Comparison of ENCODE assay signal across 17 cellular contexts in the genomic region with DNA sequence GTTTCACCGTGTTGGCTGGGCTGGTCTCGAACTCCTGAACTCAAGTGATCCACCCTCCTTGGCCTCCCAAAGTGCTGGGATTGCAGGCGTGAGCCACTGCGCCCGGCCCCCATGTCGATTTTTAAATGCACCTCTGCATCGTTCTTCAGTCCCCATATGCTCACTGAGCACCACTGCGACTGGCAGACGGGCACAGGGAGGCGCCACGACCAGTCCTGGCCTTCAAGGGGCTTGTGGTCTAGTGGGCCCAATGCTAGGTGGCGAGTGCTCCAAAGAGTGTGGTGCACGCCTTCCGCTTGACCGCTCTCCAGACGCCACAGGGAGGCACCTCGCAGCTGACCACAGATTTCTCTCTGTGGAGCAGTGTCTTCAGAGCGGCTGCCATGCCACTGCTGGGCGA. TPM values are rescaled to one million over a fixed set of nuclear protein-coding genes. Genes with fewer than 3 reads are reported as not detected.
DNase-seq lines count a peak whose midpoint lies in the region; ATAC-seq, FAIRE-seq and TF ChIP-seq lines count a peak whose summit lies in the region.
"Had no signal": no experiment of that assay in that cellular context is flagged by ENCODE, and none has a peak within 500 bp of the region (broad histone marks: within the 10 kb centered on the region; RNA-seq: fewer than 3 reads in every experiment).

No MANE protein-coding gene starts in this region.

- no peaks in the 10 kb centered on the region for H3K9me2 ChIP-seq in PC-3 (replicated peaks; ENCODE audit: low read length)

- H3K4me2 ChIP-seq in HepG2 (ENCODE audit: low read depth, low read length), result no peak overlapping the region
- H3K4me2 ChIP-seq in PC-3 (ENCODE audit: low read length), result no peak overlapping the region

- H3K4me3 Mint-ChIP-seq in CD4-positive, CD25-positive, alpha-beta regulatory T cell, result no peak overlapping the region
- H3K4me3 Mint-ChIP-seq in brain (no peak overlapping the region), MCF 10A (ENCODE audit: unreplicated experiment) (no peak overlapping the region)
- H3K4me3 Mint-ChIP-seq: CD8-positive, alpha-beta T cell had no signal

- H3F3A ChIP-seq in PC-3 (ENCODE audit: low read length, unreplicated experiment), result no peaks in the 10 kb centered on the region

- no peak for ATAC-seq in CD4-positive, CD25-positive, alpha-beta regulatory T cell (ENCODE audit: low read depth in 2 of 2)
- no peak for ATAC-seq in HepG2
- no peak for ATAC-seq in HG02981 (IDR thresholded peaks at IDR 0.05; ENCODE audit: unreplicated experiment)
- no peak for ATAC-seq in PC-3
- ATAC-seq: CD8-positive, alpha-beta T cell had no signal

- H3K36me3 ChIP-seq in CD4-positive, CD25-positive, alpha-beta regulatory T cell (ENCODE audit: control insufficient read depth, insufficient read depth, low read length), result peaks cover 73% of the 10 kb centered on the region
- peaks cover 33 to 60% of the 10 kb centered on the region in 2 experiments for H3K36me3 ChIP-seq in HepG2 (replicated peaks in 1 of 2; ENCODE audit: control insufficient read depth in 1 of 2, insufficient read depth in 2 of 2, low read length in 2 of 2)
- no peaks in the 10 kb centered on the region for H3K36me3 ChIP-seq in PC-3 (ENCODE audit: low read depth, low read length)

- H3K4me3 ChIP-seq in CD4-positive, CD25-positive, alpha-beta regulatory T cell (ENCODE audit: low read depth, low read length), result no peak overlapping the region
- H3K4me3 ChIP-seq in HepG2 (replicated peaks in 1 of 3; ENCODE audit: insufficient read depth in 1 of 3, low read depth in 2 of 3, low read length in 3 of 3), result no peak overlapping the region
- H3K4me3 ChIP-seq in PC-3 (ENCODE audit: low read length), result no peak overlapping the region

- CTCF ChIA-PET in HepG2 (lab: Yijun Ruan, JAX; ENCODE audit: low intra/inter-chr PET ratio, low total read pairs), result no interaction called here
- CTCF ChIA-PET in MCF 10A (lab: Yijun Ruan, JAX), result no interaction called here
- CTCF ChIA-PET in PC-3 (lab: Charles Lee), result no interaction called here

- H3K27me3 Mint-ChIP-seq in CD4-positive, CD25-positive, alpha-beta regulatory T cell, result no peaks in the 10 kb centered on the region
- no peaks in the 10 kb centered on the region for H3K27me3 Mint-ChIP-seq in brain
- no peaks in the 10 kb centered on the region for H3K27me3 Mint-ChIP-seq in MCF 10A (ENCODE audit: insufficient read depth, unreplicated experiment)

- in situ Hi-C loops in HepG2 (cut with HindIII; ENCODE audit: extremely low pct_ligation_motif_present, low pct_unique_long_range_greater_than_20kb), result no loop called here

- H3K36me3 Mint-ChIP-seq in CD4-positive, CD25-positive, alpha-beta regulatory T cell, result peaks cover 37% of the 10 kb centered on the region
- H3K36me3 Mint-ChIP-seq in brain (peaks cover 39% of the 10 kb centered on the region), MCF 10A (ENCODE audit: insufficient read depth, unreplicated experiment) (peaks cover 38% of the 10 kb centered on the region)

- H3K79me2 ChIP-seq in HepG2 (ENCODE audit: insufficient read depth, low read length), result no peaks in the 10 kb centered on the region
- no peaks in the 10 kb centered on the region for H3K79me2 ChIP-seq in PC-3 (ENCODE audit: low read length)

- TF ChIP-seq RAD21 in HepG2 (CRISPR knock-in tag; IDR thresholded peaks at IDR 0.05), result no peak

- no peak overlapping the region for H3K27ac ChIP-seq in CD4-positive, CD25-positive, alpha-beta regulatory T cell (ENCODE audit: insufficient read depth, low read length, poor library complexity, severe bottlenecking)
- H3K27ac ChIP-seq in HepG2 (ENCODE audit: extremely low read length, insufficient read depth, low read length) (no peak overlapping the region), PC-3 (ENCODE audit: low read length) (no peak overlapping the region)
- H3K27ac ChIP-seq: C4-2B had no signal

- BruUV-seq in HepG2 (replicated peaks; lab: Mats Ljungman, UMichigan) (no TSS peak), MCF 10A (replicated peaks; lab: Mats Ljungman, UMichigan) (no TSS peak), PC-3 (replicated peaks; lab: Mats Ljungman, UMichigan) (no TSS peak)

- TF ChIP-seq EP300 in HepG2 (IDR thresholded peaks at IDR 0.05; ENCODE audit: low read depth in 2 of 2, low read length in 2 of 2) (no peak), HepG2 (CRISPR knock-in tag; IDR thresholded peaks at IDR 0.05; ENCODE audit: borderline replicate concordance) (no peak)

- 98% methylated on average over 19 of the region's 19 CpGs for WGBS in HepG2 (ENCODE audit: low lambda C conversion rate)

- no peaks in the 10 kb centered on the region for H3K9me3 Mint-ChIP-seq in CD4-positive, CD25-positive, alpha-beta regulatory T cell
- H3K9me3 Mint-ChIP-seq in brain (peaks cover 0 to 4% (median 0%) of the 10 kb centered on the region in 5 experiments), MCF 10A (ENCODE audit: unreplicated experiment) (no peaks in the 10 kb centered on the region)
- H3K9me3 Mint-ChIP-seq: CD8-positive, alpha-beta T cell had no signal

- TF ChIP-seq CTCF in brain (conservative IDR thresholded peaks at IDR 0.05), result no peak
- TF ChIP-seq CTCF in HepG2 (CRISPR knock-in tag; IDR thresholded peaks at IDR 0.05), result no peak
- TF ChIP-seq CTCF in MCF 10A (IDR thresholded peaks at IDR 0.05; ENCODE audit: unreplicated experiment), result no peak
- no peak for TF ChIP-seq CTCF in PC-3 (conservative IDR thresholded peaks at IDR 0.05; ENCODE audit: low read depth, low read length)

- no peak overlapping the region for H3K9ac ChIP-seq in HepG2 (ENCODE audit: insufficient read depth, low read depth, low read length)
- no peak overlapping the region for H3K9ac ChIP-seq in PC-3 (ENCODE audit: low read length)

- H3K27me3 ChIP-seq in CD4-positive, CD25-positive, alpha-beta regulatory T cell (ENCODE audit: control insufficient read depth, insufficient read depth, low read length), result no peaks in the 10 kb centered on the region
- H3K27me3 ChIP-seq in HepG2 (ENCODE audit: control insufficient read depth in 1 of 2, insufficient read depth in 2 of 2, low read length in 2 of 2), result no peaks in the 10 kb centered on the region
- H3K27me3 ChIP-seq in PC-3 (ENCODE audit: low read length), result no peaks in the 10 kb centered on the region

- H3K4me1 Mint-ChIP-seq in CD4-positive, CD25-positive, alpha-beta regulatory T cell, result peaks cover 0 to 3% (median under 1%) of the 10 kb centered on the region in 4 donors
- H3K4me1 Mint-ChIP-seq in brain (peaks cover 27% of the 10 kb centered on the region), MCF 10A (ENCODE audit: insufficient read depth, unreplicated experiment) (peaks cover 5% of the 10 kb centered on the region)

- H3K4me1 ChIP-seq in CD4-positive, CD25-positive, alpha-beta regulatory T cell (ENCODE audit: control insufficient read depth, insufficient read depth, low read length, poor library complexity, severe bottlenecking), result no peaks in the 10 kb centered on the region
- peaks cover 17% of the 10 kb centered on the region for H3K4me1 ChIP-seq in HepG2 (ENCODE audit: insufficient read depth, low read length)
- no peaks in the 10 kb centered on the region for H3K4me1 ChIP-seq in PC-3 (ENCODE audit: insufficient read depth, low read length)

- POLR2A ChIA-PET in HepG2 (lab: Yijun Ruan, JAX) (no interaction called here), MCF 10A (lab: Yijun Ruan, JAX) (no interaction called here), PC-3 (lab: Charles Lee; ENCODE audit: unreplicated experiment) (no interaction called here)

- TF ChIP-seq POLR2A in HepG2 (IDR thresholded peaks at IDR 0.05; ENCODE audit: insufficient read depth in 1 of 2, low read depth in 2 of 2, low read length in 2 of 2), result no peak

- FAIRE-seq in HepG2 (lab: Jason Lieb, UNC), result no peak
- FAIRE-seq: D721Med, GM19239 had no signal

- intact Hi-C loops in HepG2 (cut with micrococcal nuclease; ENCODE audit: unreplicated experiment) (no loop called here), MCF 10A (cut with micrococcal nuclease) (no loop called here), PC-3 (cut with micrococcal nuclease) (no loop called here)

- H2AFZ ChIP-seq in HepG2 (ENCODE audit: low read length), result no peak overlapping the region
- H2AFZ ChIP-seq in PC-3 (ENCODE audit: low read length), result no peak overlapping the region

- no peak for DNase-seq in CD4-positive, CD25-positive, alpha-beta regulatory T cell
- no peak for DNase-seq in HepG2 (ENCODE audit: low spot score)
- no peak for DNase-seq in MCF 10A (ENCODE audit: unreplicated experiment)
- DNase-seq in GF-D8 (lab: John Stamatoyannopoulos, UW), result no peak
- DNase-seq in PC-3, result no peak
- DNase-seq: ACHN; CD8-positive, alpha-beta T cell; COR-L47; DND-41; GDM1; Kasumi-1 had no signal

- peak overlapping the region in 2 of 3 donors; percentile 55 to 65 for H3K27ac Mint-ChIP-seq in CD4-positive, CD25-positive, alpha-beta regulatory T cell
- H3K27ac Mint-ChIP-seq in brain (peak overlapping the region in 4 of 5 experiments; percentile 21 to 82 (median 72)), MCF 10A (ENCODE audit: low read depth, unreplicated experiment) (no peak overlapping the region)
- H3K27ac Mint-ChIP-seq: CD8-positive, alpha-beta T cell had no signal

- H4K20me1 ChIP-seq in HepG2 (ENCODE audit: insufficient read depth, low read length) (no peaks in the 10 kb centered on the region), PC-3 (ENCODE audit: low read length) (no peaks in the 10 kb centered on the region)

- H3K9me3 ChIP-seq in CD4-positive, CD25-positive, alpha-beta regulatory T cell (ENCODE audit: control insufficient read depth in 2 of 2, low read length in 2 of 2), result no peaks in the 10 kb centered on the region
- no peaks in the 10 kb centered on the region for H3K9me3 ChIP-seq in HepG2 (ENCODE audit: low read length)
- no peaks in the 10 kb centered on the region for H3K9me3 ChIP-seq in PC-3 (ENCODE audit: low read length)

RNA-seq across cellular contexts. Expression of a gene that starts 11.7 kb away (rescaled TPM):
- total RNA-seq in CD4-positive, CD25-positive, alpha-beta regulatory T cell, result 2.0 TPM
- under 1 TPM in 2 of 4 donors, not detected in 2; 0.05 to 0.22 TPM for polyA plus RNA-seq in CD4-positive, CD25-positive, alpha-beta regulatory T cell
- polyA plus RNA-seq in brain (ENCODE audit: insufficient read depth, low read depth, low replicate concordance) (0.51 TPM), HepG2 (2011; rRNA removed) (0.39 and 0.40 TPM in 2 replicates)
- total RNA-seq in HepG2 (2016; rRNA removed; fragmentation: Illumina TruSeq; extraction: Trizol) (0.10 and 0.22 TPM in 2 replicates), MCF 10A (2022) (0.37 and 0.66 TPM in 2 replicates), PC-3 (2014; rRNA removed) (0.77 and 1.3 TPM in 2 replicates)
- 0.09 and 0.20 TPM in 2 replicates for total RNA-seq in HepG2 (2016; cell fraction: cytosol; rRNA removed; fragmentation: Illumina TruSeq; extraction: Trizol; ENCODE audit: low read depth)
- 0.19 TPM in 1 of 2 replicates, not detected in the other for total RNA-seq in HepG2 (2016; cell fraction: insoluble cytoplasmic fraction; rRNA removed; fragmentation: Illumina TruSeq; extraction: Trizol)
- 0.25 TPM in 1 of 2 replicates, not detected in the other for total RNA-seq in HepG2 (2016; cell fraction: membrane; rRNA removed; fragmentation: Illumina TruSeq; extraction: Trizol)
- total RNA-seq in HepG2 (2016; cell fraction: nucleus; rRNA removed; fragmentation: Illumina TruSeq; extraction: Trizol), result 0.59 TPM in 1 of 2 replicates, not detected in the other
- 0.05 and 0.34 TPM in 2 replicates for polyA plus RNA-seq in HepG2 (2011; cell fraction: cytosol; rRNA removed)
- 2.2 and 3.5 TPM in 2 replicates for polyA plus RNA-seq in HepG2 (2011; cell fraction: nucleus; rRNA removed)
- polyA plus RNA-seq in HepG2 (2012), result 0.40 and 0.65 TPM in 2 replicates
- polyA plus RNA-seq in HepG2 (2016; cell fraction: cytosol; fragmentation: Illumina TruSeq; extraction: Trizol; ENCODE audit: low read depth), result 0.10 and 0.12 TPM in 2 replicates
- polyA plus RNA-seq in HepG2 (2016; cell fraction: insoluble cytoplasmic fraction; fragmentation: Illumina TruSeq; extraction: Trizol; ENCODE audit: low read depth), result 0.16 TPM in 1 of 2 replicates, not detected in the other
- polyA plus RNA-seq in HepG2 (2016; cell fraction: membrane; fragmentation: Illumina TruSeq; extraction: Trizol; ENCODE audit: low read depth), result 0.07 and 0.08 TPM in 2 replicates
- polyA plus RNA-seq in HepG2 (2016; cell fraction: nucleus; fragmentation: Illumina TruSeq; extraction: Trizol; ENCODE audit: insufficient read depth, low read depth), result 0.36 and 0.65 TPM in 2 replicates
- 0.14 and 1.0 TPM in 2 replicates for polyA minus RNA-seq in HepG2 (2011; rRNA and poly(A)+ RNA removed; ENCODE audit: low replicate concordance)
- not detected in 2 replicates for polyA minus RNA-seq in HepG2 (2011; cell fraction: cytosol; rRNA and poly(A)+ RNA removed)
- polyA minus RNA-seq in HepG2 (2011; cell fraction: nucleus; rRNA and poly(A)+ RNA removed), result 1.9 and 2.0 TPM in 2 replicates
- total RNA-seq: HT1080 had no signal

RNA-seq across cellular contexts. Expression of a gene that starts 55.6 kb away (rescaled TPM):
- total RNA-seq in CD4-positive, CD25-positive, alpha-beta regulatory T cell, result 27.6 TPM
- 1 to 10 TPM; 3.7 to 6.7 (median 6.0) TPM for polyA plus RNA-seq in CD4-positive, CD25-positive, alpha-beta regulatory T cell
- polyA plus RNA-seq in brain (ENCODE audit: insufficient read depth, low read depth, low replicate concordance), result 59.4 TPM
- 18.2 and 21.0 TPM in 2 replicates for total RNA-seq in HepG2 (2016; rRNA removed; fragmentation: Illumina TruSeq; extraction: Trizol)
- 9.3 and 11.0 TPM in 2 replicates for total RNA-seq in HepG2 (2016; cell fraction: cytosol; rRNA removed; fragmentation: Illumina TruSeq; extraction: Trizol; ENCODE audit: low read depth)
- 16.0 and 24.7 TPM in 2 replicates for total RNA-seq in HepG2 (2016; cell fraction: insoluble cytoplasmic fraction; rRNA removed; fragmentation: Illumina TruSeq; extraction: Trizol)
- total RNA-seq in HepG2 (2016; cell fraction: membrane; rRNA removed; fragmentation: Illumina TruSeq; extraction: Trizol), result 16.1 and 18.9 TPM in 2 replicates
- total RNA-seq in HepG2 (2016; cell fraction: nucleus; rRNA removed; fragmentation: Illumina TruSeq; extraction: Trizol), result 21.7 and 25.1 TPM in 2 replicates
- polyA plus RNA-seq in HepG2 (2011; rRNA removed), result 27.7 and 35.5 TPM in 2 replicates
- polyA plus RNA-seq in HepG2 (2011; cell fraction: cytosol; rRNA removed), result 11.1 and 23.9 TPM in 2 replicates
- polyA plus RNA-seq in HepG2 (2011; cell fraction: nucleus; rRNA removed), result 115 and 118 TPM in 2 replicates
- polyA plus RNA-seq in HepG2 (2012), result 37.4 and 43.4 TPM in 2 replicates
- polyA plus RNA-seq in HepG2 (2016; cell fraction: cytosol; fragmentation: Illumina TruSeq; extraction: Trizol; ENCODE audit: low read depth), result 2.0 and 3.4 TPM in 2 replicates
- polyA plus RNA-seq in HepG2 (2016; cell fraction: insoluble cytoplasmic fraction; fragmentation: Illumina TruSeq; extraction: Trizol; ENCODE audit: low read depth), result 17.8 and 20.5 TPM in 2 replicates
- polyA plus RNA-seq in HepG2 (2016; cell fraction: membrane; fragmentation: Illumina TruSeq; extraction: Trizol; ENCODE audit: low read depth), result 5.5 and 5.6 TPM in 2 replicates
- polyA plus RNA-seq in HepG2 (2016; cell fraction: nucleus; fragmentation: Illumina TruSeq; extraction: Trizol; ENCODE audit: insufficient read depth, low read depth), result 51.0 and 56.7 TPM in 2 replicates
- polyA minus RNA-seq in HepG2 (2011; rRNA and poly(A)+ RNA removed; ENCODE audit: low replicate concordance), result 4.5 and 52.2 TPM in 2 replicates
- polyA minus RNA-seq in HepG2 (2011; cell fraction: cytosol; rRNA and poly(A)+ RNA removed), result 14.2 and 24.5 TPM in 2 replicates
- 45.0 and 59.1 TPM in 2 replicates for polyA minus RNA-seq in HepG2 (2011; cell fraction: nucleus; rRNA and poly(A)+ RNA removed)
- total RNA-seq in MCF 10A (2022), result 28.3 and 36.0 TPM in 2 replicates
- total RNA-seq in PC-3 (2014; rRNA removed), result 10.3 and 13.8 TPM in 2 replicates
